In the genomic region with DNA sequence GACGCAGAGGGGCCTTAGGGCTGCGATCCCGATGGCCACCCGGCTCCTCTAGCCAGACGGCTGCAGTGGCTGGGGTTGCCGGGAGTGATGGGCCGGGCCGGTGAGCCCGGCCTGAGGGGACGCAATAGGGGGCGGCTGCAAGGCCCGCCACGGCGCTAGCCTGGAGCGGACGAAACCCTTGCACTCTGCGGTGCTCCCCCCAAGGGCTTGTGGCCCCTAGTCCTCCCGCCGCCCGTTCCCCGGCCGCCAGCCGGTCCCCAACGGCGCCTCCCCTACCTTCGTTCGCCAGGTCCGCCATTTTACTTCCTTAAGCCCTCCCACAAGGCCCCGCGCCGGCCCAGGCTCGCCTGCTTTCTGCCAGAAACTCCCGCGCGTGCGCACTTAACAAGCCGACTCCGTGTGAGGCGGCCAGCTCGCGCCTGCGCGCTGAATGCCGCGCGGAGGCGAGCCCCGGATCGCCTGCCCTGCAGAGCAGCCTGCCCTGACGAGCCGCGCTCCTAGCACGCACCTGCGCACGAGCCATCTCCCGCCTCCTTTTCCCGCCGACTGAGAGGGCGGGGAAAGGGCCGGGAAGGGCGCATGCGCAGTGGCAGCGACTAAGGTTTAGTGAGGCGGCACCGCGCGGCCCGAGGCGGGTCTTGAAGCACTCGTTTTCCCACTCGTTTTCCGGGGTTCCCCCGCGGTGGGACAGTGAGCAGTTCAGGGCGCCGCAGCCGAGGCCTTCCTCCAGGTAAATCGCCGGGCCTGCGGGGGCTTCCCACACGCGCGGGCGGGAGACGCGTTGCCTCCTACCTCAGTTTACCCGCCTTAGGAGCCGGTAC, we compare ENCODE assay signal across 1 cellular context.
TF ChIP-seq lines count a peak whose summit lies in the region.

A gene with protein sequence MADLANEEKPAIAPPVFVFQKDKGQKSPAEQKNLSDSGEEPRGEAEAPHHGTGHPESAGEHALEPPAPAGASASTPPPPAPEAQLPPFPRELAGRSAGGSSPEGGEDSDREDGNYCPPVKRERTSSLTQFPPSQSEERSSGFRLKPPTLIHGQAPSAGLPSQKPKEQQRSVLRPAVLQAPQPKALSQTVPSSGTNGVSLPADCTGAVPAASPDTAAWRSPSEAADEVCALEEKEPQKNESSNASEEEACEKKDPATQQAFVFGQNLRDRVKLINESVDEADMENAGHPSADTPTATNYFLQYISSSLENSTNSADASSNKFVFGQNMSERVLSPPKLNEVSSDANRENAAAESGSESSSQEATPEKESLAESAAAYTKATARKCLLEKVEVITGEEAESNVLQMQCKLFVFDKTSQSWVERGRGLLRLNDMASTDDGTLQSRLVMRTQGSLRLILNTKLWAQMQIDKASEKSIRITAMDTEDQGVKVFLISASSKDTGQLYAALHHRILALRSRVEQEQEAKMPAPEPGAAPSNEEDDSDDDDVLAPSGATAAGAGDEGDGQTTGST (minus strand): TSS at position 356 of the 821 bp plus-strand sequence. CDS start 58 bp downstream, at position 298.

TF ChIP-seq in HCT116, 20 proteins besides CTCF, POLR2A, EP300 and RAD21 (continued from another document):
- TF ChIP-seq, protein P1, sequence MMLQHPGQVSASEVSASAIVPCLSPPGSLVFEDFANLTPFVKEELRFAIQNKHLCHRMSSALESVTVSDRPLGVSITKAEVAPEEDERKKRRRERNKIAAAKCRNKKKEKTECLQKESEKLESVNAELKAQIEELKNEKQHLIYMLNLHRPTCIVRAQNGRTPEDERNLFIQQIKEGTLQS (IDR thresholded peaks at IDR 0.05), result no peak
- no peak for TF ChIP-seq EZH2 (IDR thresholded peaks at IDR 0.05)
